ENCODE assay signal across 1 cellular context in genomic region chr11:83156150-83156995, GRCh38.
A peak's percentile ranks its signal among the peaks of the same experiment; 100 is the strongest.
TF ChIP-seq lines count a peak whose summit lies in the region.

No MANE protein-coding gene starts in this region.

TF ChIP-seq in K562, 482 proteins besides CTCF, POLR2A, EP300 and RAD21 (continued from another document and continues in another):
- TF ChIP-seq, protein P1, sequence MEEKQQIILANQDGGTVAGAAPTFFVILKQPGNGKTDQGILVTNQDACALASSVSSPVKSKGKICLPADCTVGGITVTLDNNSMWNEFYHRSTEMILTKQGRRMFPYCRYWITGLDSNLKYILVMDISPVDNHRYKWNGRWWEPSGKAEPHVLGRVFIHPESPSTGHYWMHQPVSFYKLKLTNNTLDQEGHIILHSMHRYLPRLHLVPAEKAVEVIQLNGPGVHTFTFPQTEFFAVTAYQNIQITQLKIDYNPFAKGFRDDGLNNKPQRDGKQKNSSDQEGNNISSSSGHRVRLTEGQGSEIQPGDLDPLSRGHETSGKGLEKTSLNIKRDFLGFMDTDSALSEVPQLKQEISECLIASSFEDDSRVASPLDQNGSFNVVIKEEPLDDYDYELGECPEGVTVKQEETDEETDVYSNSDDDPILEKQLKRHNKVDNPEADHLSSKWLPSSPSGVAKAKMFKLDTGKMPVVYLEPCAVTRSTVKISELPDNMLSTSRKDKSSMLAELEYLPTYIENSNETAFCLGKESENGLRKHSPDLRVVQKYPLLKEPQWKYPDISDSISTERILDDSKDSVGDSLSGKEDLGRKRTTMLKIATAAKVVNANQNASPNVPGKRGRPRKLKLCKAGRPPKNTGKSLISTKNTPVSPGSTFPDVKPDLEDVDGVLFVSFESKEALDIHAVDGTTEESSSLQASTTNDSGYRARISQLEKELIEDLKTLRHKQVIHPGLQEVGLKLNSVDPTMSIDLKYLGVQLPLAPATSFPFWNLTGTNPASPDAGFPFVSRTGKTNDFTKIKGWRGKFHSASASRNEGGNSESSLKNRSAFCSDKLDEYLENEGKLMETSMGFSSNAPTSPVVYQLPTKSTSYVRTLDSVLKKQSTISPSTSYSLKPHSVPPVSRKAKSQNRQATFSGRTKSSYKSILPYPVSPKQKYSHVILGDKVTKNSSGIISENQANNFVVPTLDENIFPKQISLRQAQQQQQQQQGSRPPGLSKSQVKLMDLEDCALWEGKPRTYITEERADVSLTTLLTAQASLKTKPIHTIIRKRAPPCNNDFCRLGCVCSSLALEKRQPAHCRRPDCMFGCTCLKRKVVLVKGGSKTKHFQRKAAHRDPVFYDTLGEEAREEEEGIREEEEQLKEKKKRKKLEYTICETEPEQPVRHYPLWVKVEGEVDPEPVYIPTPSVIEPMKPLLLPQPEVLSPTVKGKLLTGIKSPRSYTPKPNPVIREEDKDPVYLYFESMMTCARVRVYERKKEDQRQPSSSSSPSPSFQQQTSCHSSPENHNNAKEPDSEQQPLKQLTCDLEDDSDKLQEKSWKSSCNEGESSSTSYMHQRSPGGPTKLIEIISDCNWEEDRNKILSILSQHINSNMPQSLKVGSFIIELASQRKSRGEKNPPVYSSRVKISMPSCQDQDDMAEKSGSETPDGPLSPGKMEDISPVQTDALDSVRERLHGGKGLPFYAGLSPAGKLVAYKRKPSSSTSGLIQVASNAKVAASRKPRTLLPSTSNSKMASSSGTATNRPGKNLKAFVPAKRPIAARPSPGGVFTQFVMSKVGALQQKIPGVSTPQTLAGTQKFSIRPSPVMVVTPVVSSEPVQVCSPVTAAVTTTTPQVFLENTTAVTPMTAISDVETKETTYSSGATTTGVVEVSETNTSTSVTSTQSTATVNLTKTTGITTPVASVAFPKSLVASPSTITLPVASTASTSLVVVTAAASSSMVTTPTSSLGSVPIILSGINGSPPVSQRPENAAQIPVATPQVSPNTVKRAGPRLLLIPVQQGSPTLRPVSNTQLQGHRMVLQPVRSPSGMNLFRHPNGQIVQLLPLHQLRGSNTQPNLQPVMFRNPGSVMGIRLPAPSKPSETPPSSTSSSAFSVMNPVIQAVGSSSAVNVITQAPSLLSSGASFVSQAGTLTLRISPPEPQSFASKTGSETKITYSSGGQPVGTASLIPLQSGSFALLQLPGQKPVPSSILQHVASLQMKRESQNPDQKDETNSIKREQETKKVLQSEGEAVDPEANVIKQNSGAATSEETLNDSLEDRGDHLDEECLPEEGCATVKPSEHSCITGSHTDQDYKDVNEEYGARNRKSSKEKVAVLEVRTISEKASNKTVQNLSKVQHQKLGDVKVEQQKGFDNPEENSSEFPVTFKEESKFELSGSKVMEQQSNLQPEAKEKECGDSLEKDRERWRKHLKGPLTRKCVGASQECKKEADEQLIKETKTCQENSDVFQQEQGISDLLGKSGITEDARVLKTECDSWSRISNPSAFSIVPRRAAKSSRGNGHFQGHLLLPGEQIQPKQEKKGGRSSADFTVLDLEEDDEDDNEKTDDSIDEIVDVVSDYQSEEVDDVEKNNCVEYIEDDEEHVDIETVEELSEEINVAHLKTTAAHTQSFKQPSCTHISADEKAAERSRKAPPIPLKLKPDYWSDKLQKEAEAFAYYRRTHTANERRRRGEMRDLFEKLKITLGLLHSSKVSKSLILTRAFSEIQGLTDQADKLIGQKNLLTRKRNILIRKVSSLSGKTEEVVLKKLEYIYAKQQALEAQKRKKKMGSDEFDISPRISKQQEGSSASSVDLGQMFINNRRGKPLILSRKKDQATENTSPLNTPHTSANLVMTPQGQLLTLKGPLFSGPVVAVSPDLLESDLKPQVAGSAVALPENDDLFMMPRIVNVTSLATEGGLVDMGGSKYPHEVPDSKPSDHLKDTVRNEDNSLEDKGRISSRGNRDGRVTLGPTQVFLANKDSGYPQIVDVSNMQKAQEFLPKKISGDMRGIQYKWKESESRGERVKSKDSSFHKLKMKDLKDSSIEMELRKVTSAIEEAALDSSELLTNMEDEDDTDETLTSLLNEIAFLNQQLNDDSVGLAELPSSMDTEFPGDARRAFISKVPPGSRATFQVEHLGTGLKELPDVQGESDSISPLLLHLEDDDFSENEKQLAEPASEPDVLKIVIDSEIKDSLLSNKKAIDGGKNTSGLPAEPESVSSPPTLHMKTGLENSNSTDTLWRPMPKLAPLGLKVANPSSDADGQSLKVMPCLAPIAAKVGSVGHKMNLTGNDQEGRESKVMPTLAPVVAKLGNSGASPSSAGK (IDR thresholded peaks at IDR 0.05) = peak; percentile 63
- TF ChIP-seq IRF2 (CRISPR knock-in tag; IDR thresholded peaks at IDR 0.05) = no peak
- TF ChIP-seq, protein P2, sequence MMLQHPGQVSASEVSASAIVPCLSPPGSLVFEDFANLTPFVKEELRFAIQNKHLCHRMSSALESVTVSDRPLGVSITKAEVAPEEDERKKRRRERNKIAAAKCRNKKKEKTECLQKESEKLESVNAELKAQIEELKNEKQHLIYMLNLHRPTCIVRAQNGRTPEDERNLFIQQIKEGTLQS (IDR thresholded peaks at IDR 0.05) = peak; percentile 78
- TF ChIP-seq, protein P2 (CRISPR knock-in tag; conservative IDR thresholded peaks at IDR 0.05) = peak; percentile 34; the same call in 1 of the 2 replicates
- TF ChIP-seq ZNF551 (CRISPR knock-in tag; IDR thresholded peaks at IDR 0.05) = no peak
- TF ChIP-seq PYGO2 (tag; IDR thresholded peaks at IDR 0.05) = no peak
- TF ChIP-seq, protein P3, sequence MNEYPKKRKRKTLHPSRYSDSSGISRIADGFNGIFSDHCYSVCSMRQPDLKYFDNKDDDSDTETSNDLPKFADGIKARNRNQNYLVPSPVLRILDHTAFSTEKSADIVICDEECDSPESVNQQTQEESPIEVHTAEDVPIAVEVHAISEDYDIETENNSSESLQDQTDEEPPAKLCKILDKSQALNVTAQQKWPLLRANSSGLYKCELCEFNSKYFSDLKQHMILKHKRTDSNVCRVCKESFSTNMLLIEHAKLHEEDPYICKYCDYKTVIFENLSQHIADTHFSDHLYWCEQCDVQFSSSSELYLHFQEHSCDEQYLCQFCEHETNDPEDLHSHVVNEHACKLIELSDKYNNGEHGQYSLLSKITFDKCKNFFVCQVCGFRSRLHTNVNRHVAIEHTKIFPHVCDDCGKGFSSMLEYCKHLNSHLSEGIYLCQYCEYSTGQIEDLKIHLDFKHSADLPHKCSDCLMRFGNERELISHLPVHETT (CRISPR knock-in tag; conservative IDR thresholded peaks at IDR 0.05 in 1 of 2, IDR thresholded peaks at IDR 0.05 in 1 of 2) = peak in 1 of 2 experiments; percentile 17; a peak in 1 of 4 replicates
- peak; percentile 65 for TF ChIP-seq FOS (IDR thresholded peaks at IDR 0.05; ENCODE audit: extremely low read depth, insufficient read length)
- peak; percentile 99 for TF ChIP-seq RFX5 (IDR thresholded peaks at IDR 0.05; ENCODE audit: low read depth, low read length)
- peak; percentile 30; the same call in 1 of the 2 replicates for TF ChIP-seq ZBTB17 (CRISPR knock-in tag; IDR thresholded peaks at IDR 0.05)
- TF ChIP-seq GATAD2B (IDR thresholded peaks at IDR 0.05; ENCODE audit: borderline replicate concordance) = peak; percentile 64; the same call in 1 of the 2 replicates
- no peak for TF ChIP-seq MECOM (CRISPR knock-in tag; IDR thresholded peaks at IDR 0.05)
- no peak for TF ChIP-seq BCL6 (CRISPR knock-in tag; IDR thresholded peaks at IDR 0.05)
- TF ChIP-seq NR3C1 (CRISPR knock-in tag; IDR thresholded peaks at IDR 0.05) = no peak
- peak; percentile 47 for TF ChIP-seq TAF1 (IDR thresholded peaks at IDR 0.05; ENCODE audit: control insufficient read depth, extremely low read depth, insufficient read depth, low read length, severe bottlenecking)
- TF ChIP-seq NEUROD1 (IDR thresholded peaks at IDR 0.05; ENCODE audit: borderline replicate concordance, low read depth, low read length, partially characterized antibody) = peak; percentile 85
- TF ChIP-seq HMG20B (CRISPR knock-in tag; IDR thresholded peaks at IDR 0.05) = no peak
- peak; percentile 80 for TF ChIP-seq EGR1 (conservative IDR thresholded peaks at IDR 0.05)
- peak; percentile 70 for TF ChIP-seq FOXM1 (IDR thresholded peaks at IDR 0.05; ENCODE audit: low read depth)
- TF ChIP-seq FOXM1 (CRISPR knock-in tag; IDR thresholded peaks at IDR 0.05; ENCODE audit: low read depth) = no peak
- TF ChIP-seq ZNF518B (CRISPR knock-in tag; IDR thresholded peaks at IDR 0.05) = no peak
- TF ChIP-seq HDAC8 (tag; IDR thresholded peaks at IDR 0.05) = no peak
- TF ChIP-seq RFX1 (IDR thresholded peaks at IDR 0.05) = peak; percentile 99
- TF ChIP-seq ZNF133 (CRISPR knock-in tag; IDR thresholded peaks at IDR 0.05) = no peak
- TF ChIP-seq KAT2B (IDR thresholded peaks at IDR 0.05; ENCODE audit: low read depth, low read length) = no peak
- peak; percentile 100 for TF ChIP-seq CEBPB (tag; IDR thresholded peaks at IDR 0.05)
- TF ChIP-seq ZBTB5 (IDR thresholded peaks at IDR 0.05) = no peak
- TF ChIP-seq, protein P4, sequence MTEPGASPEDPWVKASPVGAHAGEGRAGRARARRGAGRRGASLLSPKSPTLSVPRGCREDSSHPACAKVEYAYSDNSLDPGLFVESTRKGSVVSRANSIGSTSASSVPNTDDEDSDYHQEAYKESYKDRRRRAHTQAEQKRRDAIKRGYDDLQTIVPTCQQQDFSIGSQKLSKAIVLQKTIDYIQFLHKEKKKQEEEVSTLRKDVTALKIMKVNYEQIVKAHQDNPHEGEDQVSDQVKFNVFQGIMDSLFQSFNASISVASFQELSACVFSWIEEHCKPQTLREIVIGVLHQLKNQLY (CRISPR knock-in tag; conservative IDR thresholded peaks at IDR 0.05) = no peak
- peak; percentile 75 for TF ChIP-seq NFYB (IDR thresholded peaks at IDR 0.05; ENCODE audit: extremely low read depth, insufficient read length)
- TF ChIP-seq HNRNPUL1 (IDR thresholded peaks at IDR 0.05; ENCODE audit: low read length) = no peak
- no peak for TF ChIP-seq NFATC3 (IDR thresholded peaks at IDR 0.05)
- no peak for TF ChIP-seq SMARCB1 (IDR thresholded peaks at IDR 0.05; ENCODE audit: insufficient read length, low read depth)
- peak in 1 of 2 experiments; percentile 49; a peak in 1 of 4 replicates for TF ChIP-seq NONO (IDR thresholded peaks at IDR 0.05; ENCODE audit: low read depth in 2 of 2, low read length in 1 of 2)
- peak; percentile 26 for TF ChIP-seq MXD1 (CRISPR knock-in tag; IDR thresholded peaks at IDR 0.05; ENCODE audit: borderline replicate concordance, poor library complexity, severe bottlenecking)
- TF ChIP-seq TEAD4 (IDR thresholded peaks at IDR 0.05; ENCODE audit: low read length) = 0 out of 2 replicates have a peak, but pooled peaks have one; percentile 26
- no peak for TF ChIP-seq TEAD4 (CRISPR knock-in tag; IDR thresholded peaks at IDR 0.05; ENCODE audit: borderline replicate concordance)
- TF ChIP-seq ZNF583 (CRISPR knock-in tag; IDR thresholded peaks at IDR 0.05) = 0 out of 2 replicates have a peak, but pooled peaks have one; percentile 25
- TF ChIP-seq, protein P5, sequence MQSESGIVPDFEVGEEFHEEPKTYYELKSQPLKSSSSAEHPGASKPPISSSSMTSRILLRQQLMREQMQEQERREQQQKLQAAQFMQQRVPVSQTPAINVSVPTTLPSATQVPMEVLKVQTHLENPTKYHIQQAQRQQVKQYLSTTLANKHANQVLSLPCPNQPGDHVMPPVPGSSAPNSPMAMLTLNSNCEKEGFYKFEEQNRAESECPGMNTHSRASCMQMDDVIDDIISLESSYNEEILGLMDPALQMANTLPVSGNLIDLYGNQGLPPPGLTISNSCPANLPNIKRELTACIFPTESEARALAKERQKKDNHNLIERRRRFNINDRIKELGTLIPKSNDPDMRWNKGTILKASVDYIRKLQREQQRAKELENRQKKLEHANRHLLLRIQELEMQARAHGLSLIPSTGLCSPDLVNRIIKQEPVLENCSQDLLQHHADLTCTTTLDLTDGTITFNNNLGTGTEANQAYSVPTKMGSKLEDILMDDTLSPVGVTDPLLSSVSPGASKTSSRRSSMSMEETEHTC (IDR thresholded peaks at IDR 0.05) = no peak; the same call in 1 of the 2 replicates
- no peak for TF ChIP-seq CBX3 (IDR thresholded peaks at IDR 0.05; ENCODE audit: borderline replicate concordance in 1 of 2, low read length in 2 of 2)
- TF ChIP-seq ZNF174 (CRISPR knock-in tag; IDR thresholded peaks at IDR 0.05) = no peak
- no peak for TF ChIP-seq TSC22D4 (tag; IDR thresholded peaks at IDR 0.05)
